ENCODE assay signal across 1 cellular context in the genomic region with DNA sequence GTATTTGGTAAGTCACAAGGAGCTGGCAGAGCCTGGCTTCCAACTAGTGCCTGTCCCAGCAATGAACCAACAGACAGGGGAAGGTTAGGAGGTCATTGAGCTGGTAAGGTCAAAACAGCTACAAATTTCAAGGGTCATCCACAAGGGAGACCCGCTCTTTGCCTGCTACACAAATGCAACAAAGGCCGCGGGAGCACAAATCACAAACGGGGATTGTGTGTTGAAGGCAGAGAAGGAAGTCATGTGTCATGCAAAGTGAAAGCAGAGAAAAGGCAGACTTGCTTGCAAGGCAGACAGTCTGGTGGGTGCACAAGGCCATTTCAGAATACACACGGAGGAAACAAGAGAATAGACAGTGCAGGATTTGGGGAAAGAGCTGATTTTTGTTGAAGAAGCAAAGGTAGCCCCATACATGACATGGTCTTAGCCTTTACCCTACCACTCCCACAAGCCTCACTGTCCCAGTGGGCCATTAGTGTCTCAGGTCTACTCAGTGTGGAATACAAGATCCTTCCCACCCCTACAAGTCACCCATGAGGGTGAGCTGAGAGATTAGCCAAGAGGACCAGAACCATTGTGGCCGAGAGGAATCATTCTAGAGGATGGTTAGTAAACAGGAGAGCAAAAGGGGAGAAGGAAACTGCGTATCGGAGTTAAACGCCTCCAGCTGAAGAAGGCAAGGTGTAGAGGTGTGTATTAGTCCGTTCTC.
TF ChIP-seq lines count a peak whose summit lies in the region.

No MANE protein-coding gene starts in this region.

TF ChIP-seq in H1, 55 proteins besides CTCF, POLR2A, EP300 and RAD21 (continued from another document):
- TF ChIP-seq, protein P1, sequence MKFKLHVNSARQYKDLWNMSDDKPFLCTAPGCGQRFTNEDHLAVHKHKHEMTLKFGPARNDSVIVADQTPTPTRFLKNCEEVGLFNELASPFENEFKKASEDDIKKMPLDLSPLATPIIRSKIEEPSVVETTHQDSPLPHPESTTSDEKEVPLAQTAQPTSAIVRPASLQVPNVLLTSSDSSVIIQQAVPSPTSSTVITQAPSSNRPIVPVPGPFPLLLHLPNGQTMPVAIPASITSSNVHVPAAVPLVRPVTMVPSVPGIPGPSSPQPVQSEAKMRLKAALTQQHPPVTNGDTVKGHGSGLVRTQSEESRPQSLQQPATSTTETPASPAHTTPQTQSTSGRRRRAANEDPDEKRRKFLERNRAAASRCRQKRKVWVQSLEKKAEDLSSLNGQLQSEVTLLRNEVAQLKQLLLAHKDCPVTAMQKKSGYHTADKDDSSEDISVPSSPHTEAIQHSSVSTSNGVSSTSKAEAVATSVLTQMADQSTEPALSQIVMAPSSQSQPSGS (IDR thresholded peaks at IDR 0.05; ENCODE audit: low read length) = no peak
- no peak for TF ChIP-seq RXRA (IDR thresholded peaks at IDR 0.05; ENCODE audit: insufficient read depth, low read depth, low read length)
- no peak for TF ChIP-seq KDM1A (IDR thresholded peaks at IDR 0.05; ENCODE audit: borderline replicate concordance, low read length)
- TF ChIP-seq, protein P2, sequence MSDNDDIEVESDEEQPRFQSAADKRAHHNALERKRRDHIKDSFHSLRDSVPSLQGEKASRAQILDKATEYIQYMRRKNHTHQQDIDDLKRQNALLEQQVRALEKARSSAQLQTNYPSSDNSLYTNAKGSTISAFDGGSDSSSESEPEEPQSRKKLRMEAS (IDR thresholded peaks at IDR 0.05) = no peak
- TF ChIP-seq CEBPB (IDR thresholded peaks at IDR 0.05; ENCODE audit: low read depth, low read length) = no peak
- TF ChIP-seq JUN (IDR thresholded peaks at IDR 0.05; ENCODE audit: low read depth, low read length) = no peak
- TF ChIP-seq NANOG (IDR thresholded peaks at IDR 0.05; ENCODE audit: insufficient read depth, low read depth, low read length, poor library complexity, severe bottlenecking) = no peak
- no peak for TF ChIP-seq FOSL1 (IDR thresholded peaks at IDR 0.05; ENCODE audit: insufficient read depth, low read depth, low read length)
- TF ChIP-seq CTBP2 (IDR thresholded peaks at IDR 0.05; ENCODE audit: borderline replicate concordance, insufficient read depth, insufficient read length, low read length) = no peak
- no peak for TF ChIP-seq SIRT6 (IDR thresholded peaks at IDR 0.05; ENCODE audit: low read length)
- TF ChIP-seq, protein P3, sequence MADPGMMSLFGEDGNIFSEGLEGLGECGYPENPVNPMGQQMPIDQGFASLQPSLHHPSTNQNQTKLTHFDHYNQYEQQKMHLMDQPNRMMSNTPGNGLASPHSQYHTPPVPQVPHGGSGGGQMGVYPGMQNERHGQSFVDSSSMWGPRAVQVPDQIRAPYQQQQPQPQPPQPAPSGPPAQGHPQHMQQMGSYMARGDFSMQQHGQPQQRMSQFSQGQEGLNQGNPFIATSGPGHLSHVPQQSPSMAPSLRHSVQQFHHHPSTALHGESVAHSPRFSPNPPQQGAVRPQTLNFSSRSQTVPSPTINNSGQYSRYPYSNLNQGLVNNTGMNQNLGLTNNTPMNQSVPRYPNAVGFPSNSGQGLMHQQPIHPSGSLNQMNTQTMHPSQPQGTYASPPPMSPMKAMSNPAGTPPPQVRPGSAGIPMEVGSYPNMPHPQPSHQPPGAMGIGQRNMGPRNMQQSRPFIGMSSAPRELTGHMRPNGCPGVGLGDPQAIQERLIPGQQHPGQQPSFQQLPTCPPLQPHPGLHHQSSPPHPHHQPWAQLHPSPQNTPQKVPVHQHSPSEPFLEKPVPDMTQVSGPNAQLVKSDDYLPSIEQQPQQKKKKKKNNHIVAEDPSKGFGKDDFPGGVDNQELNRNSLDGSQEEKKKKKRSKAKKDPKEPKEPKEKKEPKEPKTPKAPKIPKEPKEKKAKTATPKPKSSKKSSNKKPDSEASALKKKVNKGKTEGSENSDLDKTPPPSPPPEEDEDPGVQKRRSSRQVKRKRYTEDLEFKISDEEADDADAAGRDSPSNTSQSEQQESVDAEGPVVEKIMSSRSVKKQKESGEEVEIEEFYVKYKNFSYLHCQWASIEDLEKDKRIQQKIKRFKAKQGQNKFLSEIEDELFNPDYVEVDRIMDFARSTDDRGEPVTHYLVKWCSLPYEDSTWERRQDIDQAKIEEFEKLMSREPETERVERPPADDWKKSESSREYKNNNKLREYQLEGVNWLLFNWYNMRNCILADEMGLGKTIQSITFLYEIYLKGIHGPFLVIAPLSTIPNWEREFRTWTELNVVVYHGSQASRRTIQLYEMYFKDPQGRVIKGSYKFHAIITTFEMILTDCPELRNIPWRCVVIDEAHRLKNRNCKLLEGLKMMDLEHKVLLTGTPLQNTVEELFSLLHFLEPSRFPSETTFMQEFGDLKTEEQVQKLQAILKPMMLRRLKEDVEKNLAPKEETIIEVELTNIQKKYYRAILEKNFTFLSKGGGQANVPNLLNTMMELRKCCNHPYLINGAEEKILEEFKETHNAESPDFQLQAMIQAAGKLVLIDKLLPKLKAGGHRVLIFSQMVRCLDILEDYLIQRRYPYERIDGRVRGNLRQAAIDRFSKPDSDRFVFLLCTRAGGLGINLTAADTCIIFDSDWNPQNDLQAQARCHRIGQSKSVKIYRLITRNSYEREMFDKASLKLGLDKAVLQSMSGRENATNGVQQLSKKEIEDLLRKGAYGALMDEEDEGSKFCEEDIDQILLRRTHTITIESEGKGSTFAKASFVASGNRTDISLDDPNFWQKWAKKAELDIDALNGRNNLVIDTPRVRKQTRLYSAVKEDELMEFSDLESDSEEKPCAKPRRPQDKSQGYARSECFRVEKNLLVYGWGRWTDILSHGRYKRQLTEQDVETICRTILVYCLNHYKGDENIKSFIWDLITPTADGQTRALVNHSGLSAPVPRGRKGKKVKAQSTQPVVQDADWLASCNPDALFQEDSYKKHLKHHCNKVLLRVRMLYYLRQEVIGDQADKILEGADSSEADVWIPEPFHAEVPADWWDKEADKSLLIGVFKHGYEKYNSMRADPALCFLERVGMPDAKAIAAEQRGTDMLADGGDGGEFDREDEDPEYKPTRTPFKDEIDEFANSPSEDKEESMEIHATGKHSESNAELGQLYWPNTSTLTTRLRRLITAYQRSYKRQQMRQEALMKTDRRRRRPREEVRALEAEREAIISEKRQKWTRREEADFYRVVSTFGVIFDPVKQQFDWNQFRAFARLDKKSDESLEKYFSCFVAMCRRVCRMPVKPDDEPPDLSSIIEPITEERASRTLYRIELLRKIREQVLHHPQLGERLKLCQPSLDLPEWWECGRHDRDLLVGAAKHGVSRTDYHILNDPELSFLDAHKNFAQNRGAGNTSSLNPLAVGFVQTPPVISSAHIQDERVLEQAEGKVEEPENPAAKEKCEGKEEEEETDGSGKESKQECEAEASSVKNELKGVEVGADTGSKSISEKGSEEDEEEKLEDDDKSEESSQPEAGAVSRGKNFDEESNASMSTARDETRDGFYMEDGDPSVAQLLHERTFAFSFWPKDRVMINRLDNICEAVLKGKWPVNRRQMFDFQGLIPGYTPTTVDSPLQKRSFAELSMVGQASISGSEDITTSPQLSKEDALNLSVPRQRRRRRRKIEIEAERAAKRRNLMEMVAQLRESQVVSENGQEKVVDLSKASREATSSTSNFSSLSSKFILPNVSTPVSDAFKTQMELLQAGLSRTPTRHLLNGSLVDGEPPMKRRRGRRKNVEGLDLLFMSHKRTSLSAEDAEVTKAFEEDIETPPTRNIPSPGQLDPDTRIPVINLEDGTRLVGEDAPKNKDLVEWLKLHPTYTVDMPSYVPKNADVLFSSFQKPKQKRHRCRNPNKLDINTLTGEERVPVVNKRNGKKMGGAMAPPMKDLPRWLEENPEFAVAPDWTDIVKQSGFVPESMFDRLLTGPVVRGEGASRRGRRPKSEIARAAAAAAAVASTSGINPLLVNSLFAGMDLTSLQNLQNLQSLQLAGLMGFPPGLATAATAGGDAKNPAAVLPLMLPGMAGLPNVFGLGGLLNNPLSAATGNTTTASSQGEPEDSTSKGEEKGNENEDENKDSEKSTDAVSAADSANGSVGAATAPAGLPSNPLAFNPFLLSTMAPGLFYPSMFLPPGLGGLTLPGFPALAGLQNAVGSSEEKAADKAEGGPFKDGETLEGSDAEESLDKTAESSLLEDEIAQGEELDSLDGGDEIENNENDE (IDR thresholded peaks at IDR 0.05; ENCODE audit: insufficient replicate concordance, low read length) = no peak
- no peak for TF ChIP-seq RNF2 (IDR thresholded peaks at IDR 0.05; ENCODE audit: borderline replicate concordance, low read depth, low read length, missing control alignments, poor library complexity, severe bottlenecking)
- no peak for TF ChIP-seq GABPA (IDR thresholded peaks at IDR 0.05; ENCODE audit: borderline replicate concordance, insufficient read depth, low read length)
- no peak for TF ChIP-seq POU5F1 (IDR thresholded peaks at IDR 0.05; ENCODE audit: low read depth, low read length)
- no peak for TF ChIP-seq BACH1 (IDR thresholded peaks at IDR 0.05; ENCODE audit: low read length)
- no peak for TF ChIP-seq SAP30 (IDR thresholded peaks at IDR 0.05; ENCODE audit: insufficient read depth, insufficient replicate concordance, low read length)
- TF ChIP-seq HDAC6 (IDR thresholded peaks at IDR 0.05; ENCODE audit: low read depth, low read length) = no peak
- no peak for TF ChIP-seq BRCA1 (IDR thresholded peaks at IDR 0.05; ENCODE audit: low read depth, low read length)
